22 cellular contexts compared by ENCODE assay signal in the genomic region with DNA sequence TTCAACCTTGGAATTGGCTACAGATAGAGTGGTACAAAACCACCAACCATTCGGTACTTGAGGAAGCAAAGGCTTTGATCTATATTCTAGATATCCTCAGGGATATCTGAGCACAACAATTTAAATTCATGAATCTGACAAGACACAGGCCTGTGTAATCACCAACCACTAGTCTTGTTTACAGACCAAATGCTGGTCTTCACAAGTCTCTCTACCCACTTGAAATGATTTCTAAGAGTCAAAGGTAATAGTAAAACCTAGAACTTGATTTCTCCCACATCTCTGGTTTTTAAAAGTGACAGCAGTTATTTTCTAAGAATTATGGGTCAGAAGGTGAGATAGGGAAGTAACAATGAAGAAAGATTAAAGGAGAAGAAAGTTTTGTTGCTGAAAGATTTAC.
"Had no signal": no experiment of that assay in that cellular context is flagged by ENCODE, and none has a peak within 500 bp of the region (broad histone marks: within the 10 kb centered on the region; RNA-seq: fewer than 3 reads in every experiment).

No MANE protein-coding gene starts in this region.

- ATAC-seq: esophagus mucosa; heart left ventricle; right lobe of liver; stimulated activated naive B cell treated with anti-CD40 and anti-IgM and Interleukin-4, amounts not matched to agents 10 μg/mL and 1 μg/mL and 100 μg/mL, for 72 hours; upper lobe of right lung had no signal

- H3K4me3 ChIP-seq: dorsolateral prefrontal cortex, heart left ventricle, prostate gland, right lobe of liver, spleen, testis, tibial nerve, upper lobe of right lung, vagina had no signal

- DNase-seq: dorsolateral prefrontal cortex; effector memory CD4-positive, alpha-beta T cell; heart left ventricle; hypothalamus; kidney glomerular epithelial cell; mesendoderm; naive B cell; retina; right lobe of liver; spleen; stimulated activated CD4-positive, alpha-beta T cell treated with anti-CD3 and anti-CD28 coated beads, Interleukin-15, amount 100 ng/mL, for 24 hours; stimulated activated CD4-positive, alpha-beta T cell treated with anti-CD3 and anti-CD28 coated beads, Interleukin-4, amount 100 ng/mL, for 24 hours; stimulated activated naive B cell treated with anti-CD40 and anti-IgM and Interleukin-4, amounts not matched to agents 10 μg/mL and 1 μg/mL and 100 μg/mL, for 72 hours; stimulated activated naive CD8-positive, alpha-beta T cell treated with anti-CD3 and anti-CD28 coated beads, Interleukin-15, amount 100 ng/mL, for 72 hours; testis; upper lobe of right lung had no signal

- H3K36me3 ChIP-seq: heart left ventricle, prostate gland, right lobe of liver, spleen, tibial nerve, upper lobe of right lung, vagina had no signal

- H3K9me3 Mint-ChIP-seq: stimulated activated naive CD8-positive, alpha-beta T cell treated with anti-CD3 and anti-CD28 coated beads, Interleukin-15, amount 100 ng/mL, for 72 hours had no signal

- H3K27ac Mint-ChIP-seq: naive B cell; nephron; stimulated activated naive B cell treated with anti-CD40 and anti-IgM and Interleukin-4, amounts not matched to agents 10 μg/mL and 1 μg/mL and 100 μg/mL, for 72 hours; stimulated activated naive CD8-positive, alpha-beta T cell treated with anti-CD3 and anti-CD28 coated beads, Interleukin-15, amount 100 ng/mL, for 72 hours had no signal

- H3K27me3 Mint-ChIP-seq: naive B cell; stimulated activated naive B cell treated with anti-CD40 and anti-IgM and Interleukin-4, amounts not matched to agents 10 μg/mL and 1 μg/mL and 100 μg/mL, for 72 hours; stimulated activated naive CD8-positive, alpha-beta T cell treated with anti-CD3 and anti-CD28 coated beads, Interleukin-15, amount 100 ng/mL, for 72 hours had no signal

- H3K36me3 Mint-ChIP-seq: naive B cell; stimulated activated naive B cell treated with anti-CD40 and anti-IgM and Interleukin-4, amounts not matched to agents 10 μg/mL and 1 μg/mL and 100 μg/mL, for 72 hours had no signal

- H3K4me3 Mint-ChIP-seq: naive B cell; nephron; stimulated activated naive B cell treated with anti-CD40 and anti-IgM and Interleukin-4, amounts not matched to agents 10 μg/mL and 1 μg/mL and 100 μg/mL, for 72 hours; stimulated activated naive CD8-positive, alpha-beta T cell treated with anti-CD3 and anti-CD28 coated beads, Interleukin-15, amount 100 ng/mL, for 72 hours had no signal

- H3K27me3 ChIP-seq: heart left ventricle, right lobe of liver, spleen, testis, tibial nerve, upper lobe of right lung, vagina had no signal

- H3K4me1 Mint-ChIP-seq: naive B cell; stimulated activated naive B cell treated with anti-CD40 and anti-IgM and Interleukin-4, amounts not matched to agents 10 μg/mL and 1 μg/mL and 100 μg/mL, for 72 hours; stimulated activated naive CD8-positive, alpha-beta T cell treated with anti-CD3 and anti-CD28 coated beads, Interleukin-15, amount 100 ng/mL, for 72 hours had no signal

- H3K9ac ChIP-seq: parathyroid adenoma had no signal

- H3K27ac ChIP-seq: dorsolateral prefrontal cortex, heart left ventricle, parathyroid adenoma, prostate gland, right lobe of liver, spleen, testis, tibial nerve, upper lobe of right lung, vagina had no signal

- H3K4me1 ChIP-seq: heart left ventricle, parathyroid adenoma, prostate gland, right lobe of liver, spleen, testis, tibial nerve, upper lobe of right lung, vagina had no signal

- H3K9me3 ChIP-seq: heart left ventricle, prostate gland, right lobe of liver, testis, tibial nerve, upper lobe of right lung, vagina had no signal
